Comparison of ENCODE assay signal across 18 cellular contexts in the genomic region with DNA sequence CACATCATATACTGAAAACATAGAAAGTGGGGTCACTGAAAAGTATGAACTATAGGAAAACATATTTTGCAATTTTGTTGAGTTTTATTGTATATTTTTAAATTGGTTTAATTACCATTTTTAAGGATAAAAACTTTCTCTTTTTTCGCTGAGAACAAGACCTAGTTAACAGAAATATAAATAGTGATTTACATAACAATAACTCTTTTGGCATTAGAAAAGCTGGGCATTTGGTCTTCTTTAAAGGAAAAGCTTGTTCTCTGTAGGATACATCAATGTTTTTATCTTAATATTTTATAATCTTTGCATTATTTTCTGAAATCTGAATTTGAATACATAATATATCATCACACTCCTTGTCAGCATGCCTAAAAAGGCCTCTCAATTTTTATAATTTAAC. TPM values are rescaled to one million over a fixed set of nuclear protein-coding genes. Genes with fewer than 3 reads are reported as not detected.
DNase-seq lines count a peak whose midpoint lies in the region; ATAC-seq, FAIRE-seq and TF ChIP-seq lines count a peak whose summit lies in the region.
"Had no signal": no experiment of that assay in that cellular context is flagged by ENCODE, and none has a peak within 500 bp of the region (broad histone marks: within the 10 kb centered on the region; RNA-seq: fewer than 3 reads in every experiment).

No MANE protein-coding gene starts in this region.

- H3K23ac ChIP-seq in H1 (ENCODE audit: insufficient read length) = no peak overlapping the region

- no peaks in the 10 kb centered on the region for H3K36me3 ChIP-seq in OCI-LY3 (replicated peaks; ENCODE audit: low read depth, low read length)
- H3K36me3 ChIP-seq in H1 (ENCODE audit: control insufficient read depth in 2 of 4, insufficient read depth in 4 of 4, low read length in 3 of 4) = no peaks in the 10 kb centered on the region
- H3K36me3 ChIP-seq: BLaER1 treated with 17β-estradiol and CSF1 and Interleukin-3, amounts not matched to agents 10 nM and 100 nM had no signal

- TF ChIP-seq CTCF in OCI-LY3 (IDR thresholded peaks at IDR 0.05; ENCODE audit: low read depth, low read length) (no peak), H1 (IDR thresholded peaks at IDR 0.05; ENCODE audit: control extremely low read depth in 1 of 3, insufficient read depth in 1 of 3, low read depth in 1 of 3, low read length in 3 of 3) (no peak)

- H3K4me1 ChIP-seq in OCI-LY3 (ENCODE audit: low read length) (peaks cover 4% of the 10 kb centered on the region; the same call in 1 of the 2 replicates), H1 (replicated peaks in 1 of 4; ENCODE audit: control insufficient read depth in 3 of 4, insufficient read depth in 4 of 4, low read length in 3 of 4) (peaks cover 4 to 14% (median 8%) of the 10 kb centered on the region in 4 experiments; a peak in 6 of 7 replicates)
- H3K4me1 ChIP-seq: A549 had no signal

- H2BK15ac ChIP-seq in H1 (ENCODE audit: low read length) = no peak overlapping the region

- H3K4me3 ChIP-seq in OCI-LY3 (ENCODE audit: low read length) = no peak overlapping the region
- no peak overlapping the region; a peak in 1 of 8 replicates for H3K4me3 ChIP-seq in H1 (ENCODE audit: extremely low read depth in 1 of 4, insufficient read depth in 2 of 4, low read depth in 3 of 4, low read length in 4 of 4)
- H3K4me3 ChIP-seq: A549; BLaER1 treated with 17β-estradiol and CSF1 and Interleukin-3, amounts not matched to agents 10 nM and 100 nM had no signal

- H3K9me3 ChIP-seq in OCI-LY3 (ENCODE audit: insufficient read depth, low read length) (no peaks in the 10 kb centered on the region), H1 (ENCODE audit: insufficient read depth in 2 of 2, low read depth in 1 of 2, low read length in 1 of 2) (no peaks in the 10 kb centered on the region)
- H3K9me3 ChIP-seq: A549 had no signal

- H2BK20ac ChIP-seq in H1 (ENCODE audit: low read length) = no peak overlapping the region

- no peak overlapping the region for H2AK5ac ChIP-seq in H1 (ENCODE audit: low read depth, low read length)

- TF ChIP-seq EP300 in H1 (IDR thresholded peaks at IDR 0.05; ENCODE audit: borderline replicate concordance in 1 of 2, low read depth in 2 of 2, low read length in 2 of 2) = no peak

- H3K79me1 ChIP-seq in H1 (ENCODE audit: low read depth, low read length) = no peaks in the 10 kb centered on the region

- H3K18ac ChIP-seq in H1 (ENCODE audit: extremely low read depth, low read length) = no peak overlapping the region; the same call in 1 of the 2 replicates

- peak overlapping the region; percentile 21 for H3K27ac Mint-ChIP-seq in stimulated activated memory B cell treated with anti-CD40 and anti-IgM and Interleukin-4, amounts not matched to agents 10 μg/mL and 1 μg/mL and 100 μg/mL, for 72 hours
- H3K27ac Mint-ChIP-seq: B cell; CD8-positive, alpha-beta T cell had no signal

- TF ChIP-seq POLR2A in H1 (IDR thresholded peaks at IDR 0.05; ENCODE audit: control extremely low read depth in 1 of 2, low read depth in 2 of 2, low read length in 2 of 2) (no peak), erythroblast (IDR thresholded peaks at IDR 0.05; ENCODE audit: low read length) (no peak)

- H2BK12ac ChIP-seq in H1 (ENCODE audit: low read depth, low read length) = no peak overlapping the region; the same call in 1 of the 2 replicates

- ATAC-seq in stimulated activated memory B cell treated with anti-CD40 and anti-IgM and Interleukin-4, amounts not matched to agents 10 μg/mL and 1 μg/mL and 100 μg/mL, for 72 hours = no peak
- ATAC-seq: A549; CD8-positive, alpha-beta T cell had no signal

- H3K23me2 ChIP-seq in H1 (ENCODE audit: low read depth, low read length) = no peaks in the 10 kb centered on the region

- H3K14ac ChIP-seq in H1 (ENCODE audit: insufficient read length) = no peak overlapping the region

- no peak overlapping the region for H4K5ac ChIP-seq in H1 (ENCODE audit: insufficient read length, low read depth, low read length)

- H3K27me3 Mint-ChIP-seq in stimulated activated memory B cell treated with anti-CD40 and anti-IgM and Interleukin-4, amounts not matched to agents 10 μg/mL and 1 μg/mL and 100 μg/mL, for 72 hours = no peaks in the 10 kb centered on the region
- H3K27me3 Mint-ChIP-seq: B cell had no signal

- DNase-seq in NCI-H446 treated with DMSO at 0.1 percent for 48 hours (lab: John Stamatoyannopoulos, UW) (peak; percentile 5), NCI-H446 (lab: John Stamatoyannopoulos, UW) (no peak), H1 (ENCODE audit: low read depth in 1 of 2, low spot score in 2 of 2) (no peak), erythroblast (lab: John Stamatoyannopoulos, UW) (no peak), inferior parietal cortex (ENCODE audit: extremely low spot score) (no peak), AG08396 (ENCODE audit: low spot score) (no peak)
- DNase-seq: Calu3; CD8-positive, alpha-beta T cell; DMS79 treated with DMSO at 0.1 percent for 48 hours; GF-D8; HCEC 1CT had no signal

- no peak overlapping the region for H2BK5ac ChIP-seq in H1 (ENCODE audit: low read depth, low read length)

- CTCF ChIA-PET in H1 (lab: Charles Lee; ENCODE audit: partially characterized antibody) = no interaction called here

- no peaks in the 10 kb centered on the region for H3K9me3 Mint-ChIP-seq in stimulated activated memory B cell treated with anti-CD40 and anti-IgM and Interleukin-4, amounts not matched to agents 10 μg/mL and 1 μg/mL and 100 μg/mL, for 72 hours
- H3K9me3 Mint-ChIP-seq: CD8-positive, alpha-beta T cell had no signal

- H2BK120ac ChIP-seq in H1 (replicated peaks; ENCODE audit: low read depth, low read length) = no peak overlapping the region

- no peaks in the 10 kb centered on the region for H3K79me2 ChIP-seq in OCI-LY3 (ENCODE audit: low read length)
- no peaks in the 10 kb centered on the region for H3K79me2 ChIP-seq in H1 (ENCODE audit: control insufficient read depth in 1 of 2, insufficient read depth in 2 of 2, low read length in 2 of 2)

- peaks cover 21% of the 10 kb centered on the region for H3K4me1 Mint-ChIP-seq in stimulated activated memory B cell treated with anti-CD40 and anti-IgM and Interleukin-4, amounts not matched to agents 10 μg/mL and 1 μg/mL and 100 μg/mL, for 72 hours

- no peaks in the 10 kb centered on the region for H3K27me3 ChIP-seq in OCI-LY3 (ENCODE audit: low read depth, low read length)
- no peaks in the 10 kb centered on the region for H3K27me3 ChIP-seq in H1 (replicated peaks in 1 of 4; ENCODE audit: control insufficient read depth in 3 of 4, extremely low read depth in 1 of 4, insufficient read depth in 3 of 4, low read length in 3 of 4)
- H3K27me3 ChIP-seq: BLaER1 treated with 17β-estradiol and CSF1 and Interleukin-3, amounts not matched to agents 10 nM and 100 nM had no signal

- no peak overlapping the region for H3K4ac ChIP-seq in H1 (replicated peaks; ENCODE audit: insufficient read length, low read depth, low read length)

- no peak overlapping the region for H4K91ac ChIP-seq in H1 (replicated peaks; ENCODE audit: insufficient read length, low read length)

- no peak overlapping the region for H3K4me3 Mint-ChIP-seq in stimulated activated memory B cell treated with anti-CD40 and anti-IgM and Interleukin-4, amounts not matched to agents 10 μg/mL and 1 μg/mL and 100 μg/mL, for 72 hours
- H3K4me3 Mint-ChIP-seq: B cell; CD8-positive, alpha-beta T cell had no signal

- no peak overlapping the region for H3K56ac ChIP-seq in H1 (replicated peaks; ENCODE audit: insufficient read length, low read depth, low read length)

- no peak for FAIRE-seq in H1 (lab: Jason Lieb, UNC)
- FAIRE-seq: A549, HTR-8/SVneo had no signal

- POLR2A ChIA-PET in H1 (lab: Charles Lee; ENCODE audit: partially characterized antibody) = no interaction called here

- H2AFZ ChIP-seq in OCI-LY3 (ENCODE audit: low read depth, low read length) = peak overlapping the region; percentile 87; the same call in 1 of the 2 replicates
- no peak overlapping the region for H2AFZ ChIP-seq in H1 (ENCODE audit: low read length)

- H4K8ac ChIP-seq in H1 (ENCODE audit: extremely low read depth, insufficient read depth, low read length) = no peak overlapping the region

- 11% methylated on average over 1 of the region's 1 CpG; no CpG with 5 or more reads in 1 of the 2 experiments for WGBS in H1 (ENCODE audit: extremely low coverage in 1 of 2, insufficient coverage in 1 of 2, insufficient read length in 1 of 2, insufficient replicate concordance in 2 of 2, low coverage in 1 of 2, low lambda C conversion rate in 2 of 2, missing lambda C conversion rate in 1 of 2), 2 experiments

- H4K20me1 ChIP-seq in OCI-LY3 (ENCODE audit: insufficient read depth, low read length) (no peaks in the 10 kb centered on the region), H1 (replicated peaks in 1 of 2; ENCODE audit: control insufficient read depth in 1 of 2, insufficient read depth in 2 of 2, low read length in 2 of 2) (no peaks in the 10 kb centered on the region)
- H4K20me1 ChIP-seq: BLaER1 treated with 17β-estradiol and CSF1 and Interleukin-3, amounts not matched to agents 10 nM and 100 nM had no signal

- no peak overlapping the region for H3K9ac ChIP-seq in OCI-LY3 (ENCODE audit: low read length)
- H3K9ac ChIP-seq in H1 (replicated peaks in 1 of 4; ENCODE audit: extremely low read depth in 1 of 4, low read depth in 3 of 4, low read length in 3 of 4) = no peak overlapping the region
- H3K9ac ChIP-seq: BLaER1 treated with 17β-estradiol and CSF1 and Interleukin-3, amounts not matched to agents 10 nM and 100 nM had no signal

- no peak for TF ChIP-seq RAD21 in H1 (IDR thresholded peaks at IDR 0.05 in 1 of 2, conservative IDR thresholded peaks at IDR 0.05 in 1 of 2; ENCODE audit: low read depth in 2 of 2, low read length in 2 of 2)

- no peak overlapping the region for H3K4me2 ChIP-seq in OCI-LY3 (ENCODE audit: low read length)
- H3K4me2 ChIP-seq in H1 (ENCODE audit: insufficient read depth in 1 of 2, low read depth in 2 of 2, low read length in 2 of 2) = peak overlapping the region in 1 of 2 experiments; percentile 5; a peak in 1 of 4 replicates
- H3K4me2 ChIP-seq: A549; BLaER1 treated with 17β-estradiol and CSF1 and Interleukin-3, amounts not matched to agents 10 nM and 100 nM had no signal

- H3K27ac ChIP-seq in OCI-LY3 (ENCODE audit: low read length) = no peak overlapping the region
- no peak overlapping the region for H3K27ac ChIP-seq in H1 (ENCODE audit: low read depth, low read length)
- H3K27ac ChIP-seq: 22Rv1; A549; BLaER1 treated with 17β-estradiol and CSF1 and Interleukin-3, amounts not matched to agents 10 nM and 100 nM had no signal

- no peaks in the 10 kb centered on the region for H3K36me3 Mint-ChIP-seq in stimulated activated memory B cell treated with anti-CD40 and anti-IgM and Interleukin-4, amounts not matched to agents 10 μg/mL and 1 μg/mL and 100 μg/mL, for 72 hours
- H3K36me3 Mint-ChIP-seq: CD8-positive, alpha-beta T cell had no signal

RNA-seq across cellular contexts. Expression of gene MYCBP2, which starts 47.4 kb away (rescaled TPM):
- 52.1 TPM in 2 replicates for total RNA-seq in H1 (2021; fragmentation: NEBNext Ultra II Directional; extraction: Animal tissue kit (Norgen Biotek cat#: 25700))
- polyA plus RNA-seq in H1 (2011; rRNA removed) = 17.0 and 19.0 TPM in 2 replicates
- 31.4 TPM for polyA plus RNA-seq in H1 (2011; cell fraction: cytosol; rRNA removed)
- polyA plus RNA-seq in H1 (2011; cell fraction: nucleus; rRNA removed) = 30.4 TPM
- polyA plus RNA-seq in H1 (2012, experiment 1 of 2) = 24.8 to 40.5 TPM (median 34.8 TPM) in 4 replicates
- polyA plus RNA-seq in H1 (2012, experiment 2 of 2) = 1.8 TPM
- 21.3 TPM for polyA plus RNA-seq in H1 (2013, experiment 1 of 2)
- polyA plus RNA-seq in H1 (2013, experiment 2 of 2) = 19.6 TPM
- 55.8 and 77.3 TPM in 2 replicates for polyA minus RNA-seq in H1 (2011; rRNA and poly(A)+ RNA removed)
- polyA minus RNA-seq in H1 (2011; cell fraction: cytosol; rRNA and poly(A)+ RNA removed) = 48.1 TPM
- 145 TPM for polyA minus RNA-seq in H1 (2011; cell fraction: nucleus; rRNA and poly(A)+ RNA removed)
